30 cellular contexts compared by ENCODE assay signal in genomic region chr4:180116840-180117239, GRCh38.
"Had no signal": no experiment of that assay in that cellular context is flagged by ENCODE, and none has a peak within 500 bp of the region (broad histone marks: within the 10 kb centered on the region; RNA-seq: fewer than 3 reads in every experiment).

No MANE protein-coding gene starts in this region.

- H3K4me1 Mint-ChIP-seq: activated CD4-positive, alpha-beta memory T cell treated with anti-CD3 and anti-CD28 coated beads, Interleukin-2, amount 10 ng/mL, durations not matched to agents 7 days and 5 days; activated CD4-positive, alpha-beta T cell treated with anti-CD3 and anti-CD28 coated beads, Interleukin-2, amount 10 ng/mL, durations not matched to agents 7 days and 5 days; activated naive CD8-positive, alpha-beta T cell treated with anti-CD3 and anti-CD28 coated beads, Interleukin-2, amount 10 ng/mL, durations not matched to agents 7 days and 5 days; central memory CD8-positive, alpha-beta T cell; T-helper 17 cell had no signal

- H3K36me3 Mint-ChIP-seq: activated naive CD4-positive, alpha-beta T cell treated with anti-CD3 and anti-CD28 coated beads, Interleukin-2, amount 50 U/mL, for 72 hours; activated naive CD8-positive, alpha-beta T cell treated with anti-CD3 and anti-CD28 coated beads, Interleukin-2, amount 10 ng/mL, durations not matched to agents 7 days and 5 days had no signal

- ATAC-seq: activated naive CD4-positive, alpha-beta T cell treated with anti-CD3 and anti-CD28 coated beads, Interleukin-2, amount 50 U/mL, for 72 hours; esophagus mucosa; T-helper 17 cell had no signal

- H3K4me3 ChIP-seq: coronary artery, dorsolateral prefrontal cortex had no signal

- H3K4me3 Mint-ChIP-seq: activated CD4-positive, alpha-beta memory T cell treated with anti-CD3 and anti-CD28 coated beads, Interleukin-2, amount 10 ng/mL, durations not matched to agents 7 days and 5 days; activated CD4-positive, alpha-beta T cell treated with anti-CD3 and anti-CD28 coated beads, Interleukin-2, amount 10 ng/mL, durations not matched to agents 7 days and 5 days; activated naive CD4-positive, alpha-beta T cell treated with anti-CD3 and anti-CD28 coated beads for 36 hours; activated naive CD8-positive, alpha-beta T cell treated with anti-CD3 and anti-CD28 coated beads, Interleukin-2, amount 10 ng/mL, durations not matched to agents 7 days and 5 days; activated T-helper 1 cell treated with anti-CD3 and anti-CD28 coated beads, Interleukin-12 subunit alpha, Interleukin-12 subunit beta, Interleukin-2, Interleukin-4 antibody, amounts not matched to agents 30 ng/mL and 10 ng/mL and 1 ng/mL, durations not matched to agents 14 hours and 24 hours and 36 hours; central memory CD8-positive, alpha-beta T cell; dendritic cell treated with granulocyte-macrophage colony-stimulating factor and Interleukin-4, amounts not matched to agents 40 ng/mL and 50 ng/mL, for 4 days; endodermal cell; T-helper 17 cell; T-helper 2 cell treated with Interferon-gamma antibody and Interleukin-4, amounts not matched to agents 5 μg/mL and 100 μg/mL, for 36 hours had no signal

- H3K9me3 Mint-ChIP-seq: activated CD4-positive, alpha-beta T cell treated with anti-CD3 and anti-CD28 coated beads, Interleukin-2, amount 10 ng/mL, durations not matched to agents 7 days and 5 days; activated naive CD4-positive, alpha-beta T cell treated with anti-CD3 and anti-CD28 coated beads for 36 hours; activated naive CD8-positive, alpha-beta T cell treated with anti-CD3 and anti-CD28 coated beads, Interleukin-2, amount 10 ng/mL, durations not matched to agents 7 days and 5 days; activated T-helper 1 cell treated with anti-CD3 and anti-CD28 coated beads, Interleukin-12 subunit alpha, Interleukin-12 subunit beta, Interleukin-2, Interleukin-4 antibody, amounts not matched to agents 30 ng/mL and 10 ng/mL and 1 ng/mL, durations not matched to agents 14 hours and 24 hours and 36 hours; dendritic cell treated with granulocyte-macrophage colony-stimulating factor and Interleukin-4, amounts not matched to agents 40 ng/mL and 50 ng/mL, for 4 days; endodermal cell had no signal

- DNase-seq: activated CD4-positive, alpha-beta memory T cell treated with anti-CD3 and anti-CD28 coated beads, Interleukin-2, amount 10 ng/mL, durations not matched to agents 7 days and 5 days; activated CD4-positive, alpha-beta T cell treated with anti-CD3 and anti-CD28 coated beads for 4 hours; activated CD4-positive, alpha-beta T cell treated with anti-CD3 and anti-CD28 coated beads, Interleukin-2, amount 10 ng/mL, durations not matched to agents 7 days and 5 days; activated CD4-positive, alpha-beta T cell treated with anti-CD3 and anti-CD28 coated beads, Interleukin-2, amount 50 U/mL, for 4 hours; activated CD4-positive, CD25-positive, alpha-beta regulatory T cell; activated CD4-positive, CD25-positive, alpha-beta regulatory T cell treated with anti-CD3 and anti-CD28 coated beads, Interleukin-2, amount 50 U/mL, for 72 hours; activated CD8-positive, alpha-beta memory T cell treated with anti-CD3 and anti-CD28 coated beads, Interleukin-2, amount 50 U/mL, for 48 hours; activated effector memory CD4-positive, alpha-beta T cell treated with anti-CD3 and anti-CD28 coated beads, Interleukin-2, amount 50 U/mL, for 16 hours; activated naive CD4-positive, alpha-beta T cell treated with anti-CD3 and anti-CD28 coated beads for 36 hours; activated naive CD8-positive, alpha-beta T cell treated with anti-CD3 and anti-CD28 coated beads, Interleukin-2, amount 10 ng/mL, durations not matched to agents 7 days and 5 days; activated T-cell treated with anti-CD3 and anti-CD28 coated beads for 4 hours; activated T-cell treated with anti-CD3 and anti-CD28 coated beads, Interleukin-2, amount 50 U/mL, for 48 hours; brain microvascular endothelial cell; dorsolateral prefrontal cortex; effector memory CD4-positive, alpha-beta T cell; endodermal cell; foreskin fibroblast; head of caudate nucleus; T-helper 1 cell; T-helper 17 cell; T1000; WERI-Rb-1 had no signal

- H3K27me3 Mint-ChIP-seq: activated CD4-positive, alpha-beta memory T cell treated with anti-CD3 and anti-CD28 coated beads, Interleukin-2, amount 10 ng/mL, durations not matched to agents 7 days and 5 days; activated CD4-positive, alpha-beta T cell treated with anti-CD3 and anti-CD28 coated beads, Interleukin-2, amount 10 ng/mL, durations not matched to agents 7 days and 5 days; central memory CD8-positive, alpha-beta T cell; dendritic cell treated with granulocyte-macrophage colony-stimulating factor and Interleukin-4, amounts not matched to agents 40 ng/mL and 50 ng/mL, for 4 days; T-helper 17 cell had no signal

- H3K36me3 ChIP-seq: brain microvascular endothelial cell, WERI-Rb-1 had no signal

- H3K27me3 ChIP-seq: brain microvascular endothelial cell had no signal

- H3K27ac Mint-ChIP-seq: activated CD4-positive, alpha-beta memory T cell treated with anti-CD3 and anti-CD28 coated beads, Interleukin-2, amount 10 ng/mL, durations not matched to agents 7 days and 5 days; activated CD4-positive, alpha-beta T cell treated with anti-CD3 and anti-CD28 coated beads, Interleukin-2, amount 10 ng/mL, durations not matched to agents 7 days and 5 days; activated naive CD4-positive, alpha-beta T cell treated with anti-CD3 and anti-CD28 coated beads for 36 hours; activated naive CD4-positive, alpha-beta T cell treated with anti-CD3 and anti-CD28 coated beads, Interleukin-2, amount 50 U/mL, for 72 hours; activated naive CD8-positive, alpha-beta T cell treated with anti-CD3 and anti-CD28 coated beads, Interleukin-2, amount 10 ng/mL, durations not matched to agents 7 days and 5 days; activated T-helper 1 cell treated with anti-CD3 and anti-CD28 coated beads, Interleukin-12 subunit alpha, Interleukin-12 subunit beta, Interleukin-2, Interleukin-4 antibody, amounts not matched to agents 30 ng/mL and 10 ng/mL and 1 ng/mL, durations not matched to agents 14 hours and 24 hours and 36 hours; activated T-helper 2 cell treated with anti-CD3 and anti-CD28 coated beads, Interferon-gamma antibody, Interleukin-2, Interleukin-4, amounts not matched to agents 10 μg/mL and 5 μg/mL and 100 μg/mL, durations not matched to agents 14 hours and 24 hours and 36 hours; dendritic cell treated with granulocyte-macrophage colony-stimulating factor and Interleukin-4, amounts not matched to agents 40 ng/mL and 50 ng/mL, for 4 days; endodermal cell; T-helper 17 cell; T-helper 2 cell treated with Interferon-gamma antibody and Interleukin-4, amounts not matched to agents 5 μg/mL and 100 μg/mL, for 36 hours had no signal

- H3K27ac ChIP-seq: brain microvascular endothelial cell, coronary artery, dorsolateral prefrontal cortex, WERI-Rb-1 had no signal
